Comparison of ENCODE assay signal across 26 cellular contexts in genomic region chr10:129494176-129494575, GRCh38.
"Had no signal": no experiment of that assay in that cellular context is flagged by ENCODE, and none has a peak within 500 bp of the region (broad histone marks: within the 10 kb centered on the region; RNA-seq: fewer than 3 reads in every experiment).

No MANE protein-coding gene starts in this region.

- H3K27me3 Mint-ChIP-seq: activated CD4-positive, alpha-beta T cell treated with anti-CD3 and anti-CD28 coated beads, Interleukin-2, amount 10 ng/mL, durations not matched to agents 24 days and 14 days; activated naive CD4-positive, alpha-beta T cell treated with anti-CD3 and anti-CD28 coated beads, Interleukin-2, amount 50 U/mL, for 24 hours; activated naive CD8-positive, alpha-beta T cell treated with anti-CD3 and anti-CD28 coated beads, Interleukin-2, amount 10 ng/mL, durations not matched to agents 7 days and 5 days; activated T-cell treated with anti-CD3 and anti-CD28 coated beads, Interleukin-2, amount 50 U/mL, for 24 hours; central memory CD8-positive, alpha-beta T cell had no signal

- H3K27ac Mint-ChIP-seq: activated CD4-positive, alpha-beta T cell treated with anti-CD3 and anti-CD28 coated beads, Interleukin-2, amount 10 ng/mL, durations not matched to agents 24 days and 14 days; activated CD8-positive, alpha-beta T cell treated with anti-CD3 and anti-CD28 coated beads, Interleukin-2, amount 10 ng/mL, durations not matched to agents 7 days and 5 days; activated naive CD4-positive, alpha-beta T cell treated with anti-CD3 and anti-CD28 coated beads, Interleukin-2, amount 50 U/mL, for 24 hours; activated naive CD8-positive, alpha-beta T cell treated with anti-CD3 and anti-CD28 coated beads, Interleukin-2, amount 10 ng/mL, durations not matched to agents 7 days and 5 days; activated T-cell treated with anti-CD3 and anti-CD28 coated beads, Interleukin-2, amount 50 U/mL, for 24 hours; activated T-helper 2 cell treated with anti-CD3 and anti-CD28 coated beads, Interferon-gamma antibody, Interleukin-2, Interleukin-4, amounts not matched to agents 10 μg/mL and 5 μg/mL and 100 μg/mL, durations not matched to agents 14 hours and 24 hours and 36 hours had no signal

- ATAC-seq: activated CD8-positive, alpha-beta T cell treated with anti-CD3 and anti-CD28 coated beads, Interleukin-2, amount 10 ng/mL, durations not matched to agents 7 days and 5 days; Panc1 had no signal

- H3K27me3 ChIP-seq: ascending aorta, cardiac muscle cell, MG63, SJCRH30 had no signal

- H3K4me3 Mint-ChIP-seq: activated CD4-positive, alpha-beta T cell treated with anti-CD3 and anti-CD28 coated beads, Interleukin-2, amount 10 ng/mL, durations not matched to agents 24 days and 14 days; activated CD8-positive, alpha-beta T cell treated with anti-CD3 and anti-CD28 coated beads, Interleukin-2, amount 10 ng/mL, durations not matched to agents 7 days and 5 days; activated naive CD4-positive, alpha-beta T cell treated with anti-CD3 and anti-CD28 coated beads, Interleukin-2, amount 50 U/mL, for 24 hours; activated naive CD8-positive, alpha-beta T cell treated with anti-CD3 and anti-CD28 coated beads, Interleukin-2, amount 10 ng/mL, durations not matched to agents 7 days and 5 days; activated T-cell treated with anti-CD3 and anti-CD28 coated beads, Interleukin-2, amount 50 U/mL, for 24 hours; central memory CD8-positive, alpha-beta T cell had no signal

- DNase-seq: activated CD4-positive, alpha-beta T cell treated with anti-CD3 and anti-CD28 coated beads, Interleukin-2, amount 10 ng/mL, durations not matched to agents 24 days and 14 days; activated CD4-positive, alpha-beta T cell treated with anti-CD3 and anti-CD28 coated beads, Interleukin-2, amount 50 U/mL, for 4 hours; activated CD8-positive, alpha-beta T cell treated with anti-CD3 and anti-CD28 coated beads, Interleukin-2, amount 10 ng/mL, durations not matched to agents 7 days and 5 days; activated gamma-delta T cell; activated naive CD4-positive, alpha-beta T cell treated with Interleukin-2 at 50 U/mL for 16 hours; activated naive CD8-positive, alpha-beta T cell treated with anti-CD3 and anti-CD28 coated beads, Interleukin-2, amount 10 ng/mL, durations not matched to agents 7 days and 5 days; activated T-cell treated with anti-CD3 and anti-CD28 coated beads, Interleukin-2, amount 50 U/mL, for 24 hours; amygdala; MG63; NCI-H1048; NCI-H1105 treated with DMSO at 0.1 percent for 48 hours; NCI-H1436 treated with DMSO at 0.1 percent for 48 hours; NCI-H1694 treated with DMSO at 0.1 percent for 48 hours; NCI-H2029; NCI-H345; NCI-H524 treated with DMSO at 0.1 percent for 48 hours; SHP77; SJCRH30; T1000 had no signal

- H3K27ac ChIP-seq: ascending aorta, cardiac muscle cell, SJCRH30, SK-N-MC had no signal

- H3K9me3 ChIP-seq: SJCRH30 had no signal

- H3K4me3 ChIP-seq: ascending aorta, cardiac muscle cell, MG63, SJCRH30, SK-N-MC had no signal

- H3K4me1 ChIP-seq: ascending aorta, SJCRH30 had no signal

- H3K36me3 ChIP-seq: cardiac muscle cell, MG63, SJCRH30 had no signal

- H3K4me1 Mint-ChIP-seq: activated naive CD8-positive, alpha-beta T cell treated with anti-CD3 and anti-CD28 coated beads, Interleukin-2, amount 10 ng/mL, durations not matched to agents 7 days and 5 days had no signal
